Comparison of ENCODE assay signal across 30 cellular contexts in the genomic region with DNA sequence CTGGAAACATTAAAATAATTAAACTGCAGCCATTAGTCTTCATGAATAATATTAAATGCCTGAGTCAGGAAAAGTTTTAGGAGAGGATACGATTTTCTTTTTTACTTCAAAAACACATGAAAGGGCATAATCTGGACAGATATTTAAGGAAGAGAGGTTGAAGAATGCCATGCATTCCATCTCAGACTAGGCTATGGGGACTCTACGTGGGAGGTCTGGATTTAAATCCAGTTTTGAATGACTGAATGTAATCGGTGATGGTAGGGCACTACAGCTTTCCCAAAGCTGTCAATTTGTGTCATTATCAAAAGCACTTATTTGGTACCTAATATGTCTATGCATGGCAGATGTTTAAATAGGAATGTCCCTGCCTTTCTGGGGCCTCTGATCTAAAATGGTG. TPM values are rescaled to one million over a fixed set of nuclear protein-coding genes. Genes with fewer than 3 reads are reported as not detected.
DNase-seq lines count a peak whose midpoint lies in the region; ATAC-seq and TF ChIP-seq lines count a peak whose summit lies in the region.
"Had no signal": no experiment of that assay in that cellular context is flagged by ENCODE, and none has a peak within 500 bp of the region (broad histone marks: within the 10 kb centered on the region; RNA-seq: fewer than 3 reads in every experiment).

No MANE protein-coding gene starts in this region.

- DNase-seq in left ventricle myocardium inferior, result no peak
- no peak for DNase-seq in Right ventricle myocardium superior
- peak; percentile 13 for DNase-seq in left kidney (ENCODE audit: low read depth, low spot score)
- DNase-seq in osteocyte (ENCODE audit: extremely low spot score, unreplicated experiment), result no peak
- DNase-seq in omental fat pad (ENCODE audit: low spot score), result no peak
- DNase-seq in activated T-helper 2 cell treated with anti-CD3 and anti-CD28 coated beads, Interferon-gamma antibody, Interleukin-2, Interleukin-4, amounts not matched to agents 10 μg/mL and 5 μg/mL and 100 μg/mL, durations not matched to agents 14 hours and 24 hours and 36 hours (ENCODE audit: low spot score), result no peak
- DNase-seq in cortex of kidney (lab: John Stamatoyannopoulos, UW), result no peak
- no peak for DNase-seq in SIG-M5 treated with dmso at 0.1 percent for 504 hours (lab: John Stamatoyannopoulos, UW; ENCODE audit: unreplicated experiment)
- DNase-seq: activated CD4-positive, alpha-beta T cell treated with anti-CD3 and anti-CD28 coated beads for 48 hours; activated effector memory CD4-positive, alpha-beta T cell treated with anti-CD3 and anti-CD28 coated beads, Interleukin-2, amount 50 U/mL, for 16 hours; activated naive CD8-positive, alpha-beta T cell treated with anti-CD3 and anti-CD28 coated beads, Interleukin-2, amount 50 U/mL, for 24 hours; CD4-positive, alpha-beta memory T cell; DMS 273 treated with DMSO at 0.1 percent for 48 hours; gastrocnemius medialis; HFFc6; KBM-7; kidney glomerular epithelial cell; NCI-H1092; NCI-H1694; NCI-H446 treated with DMSO at 0.1 percent for 48 hours; NCI-H774; Peyer's patch; SIG-M5; stimulated activated CD4-positive, alpha-beta T cell treated with anti-CD3 and anti-CD28 coated beads, Interleukin-15, amount 100 ng/mL, for 24 hours; T1000 had no signal

- H3K27ac ChIP-seq in left ventricle myocardium inferior (replicated peaks), result peak overlapping the region; percentile 71
- H3K27ac ChIP-seq: gastrocnemius medialis, hepatocyte, neutrophil, Peyer's patch had no signal

- H3K4me1 Mint-ChIP-seq in osteocyte (ENCODE audit: unreplicated experiment), result peaks cover 15% of the 10 kb centered on the region
- peaks cover 4% of the 10 kb centered on the region for H3K4me1 Mint-ChIP-seq in activated T-helper 2 cell treated with anti-CD3 and anti-CD28 coated beads, Interferon-gamma antibody, Interleukin-2, Interleukin-4, amounts not matched to agents 10 μg/mL and 5 μg/mL and 100 μg/mL, durations not matched to agents 14 hours and 24 hours and 36 hours (ENCODE audit: low read depth)
- H3K4me1 Mint-ChIP-seq: stimulated activated effector memory CD8-positive, alpha-beta T cell treated with anti-CD3 and anti-CD28 coated beads, Interleukin-12 subunit alpha, Interleukin-12 subunit beta, amount 100 ng/mL, for 72 hours had no signal

- peak overlapping the region; percentile 43 for H3K27ac Mint-ChIP-seq in osteocyte (ENCODE audit: unreplicated experiment)
- H3K27ac Mint-ChIP-seq in activated T-helper 2 cell treated with anti-CD3 and anti-CD28 coated beads, Interferon-gamma antibody, Interleukin-2, Interleukin-4, amounts not matched to agents 10 μg/mL and 5 μg/mL and 100 μg/mL, durations not matched to agents 14 hours and 24 hours and 36 hours, result no peak overlapping the region
- H3K27ac Mint-ChIP-seq: activated naive CD8-positive, alpha-beta T cell treated with anti-CD3 and anti-CD28 coated beads, Interleukin-2, amount 50 U/mL, for 24 hours; CD4-positive, alpha-beta memory T cell; HFFc6; stimulated activated effector memory CD8-positive, alpha-beta T cell treated with anti-CD3 and anti-CD28 coated beads, Interleukin-12 subunit alpha, Interleukin-12 subunit beta, amount 100 ng/mL, for 72 hours had no signal

- H3K4me3 Mint-ChIP-seq in osteocyte (ENCODE audit: unreplicated experiment), result no peak overlapping the region
- no peak overlapping the region for H3K4me3 Mint-ChIP-seq in activated T-helper 2 cell treated with anti-CD3 and anti-CD28 coated beads, Interferon-gamma antibody, Interleukin-2, Interleukin-4, amounts not matched to agents 10 μg/mL and 5 μg/mL and 100 μg/mL, durations not matched to agents 14 hours and 24 hours and 36 hours (ENCODE audit: low read depth)
- H3K4me3 Mint-ChIP-seq: activated naive CD8-positive, alpha-beta T cell treated with anti-CD3 and anti-CD28 coated beads, Interleukin-2, amount 50 U/mL, for 24 hours; CD4-positive, alpha-beta memory T cell; HFFc6; stimulated activated effector memory CD8-positive, alpha-beta T cell treated with anti-CD3 and anti-CD28 coated beads, Interleukin-12 subunit alpha, Interleukin-12 subunit beta, amount 100 ng/mL, for 72 hours had no signal

- no peak overlapping the region for H3K4me3 ChIP-seq in left ventricle myocardium inferior
- H3K4me3 ChIP-seq: gastrocnemius medialis, GM12878, hepatocyte, Peyer's patch, upper lobe of left lung had no signal

- H3K9me3 ChIP-seq in left ventricle myocardium inferior (replicated peaks), result no peaks in the 10 kb centered on the region
- H3K9me3 ChIP-seq: gastrocnemius medialis, neutrophil, Peyer's patch, upper lobe of left lung had no signal

- H3K4me1 ChIP-seq in left ventricle myocardium inferior, result peaks cover 26% of the 10 kb centered on the region
- H3K4me1 ChIP-seq: gastrocnemius medialis, Peyer's patch had no signal

- peaks cover 4% of the 10 kb centered on the region for H3K9me3 Mint-ChIP-seq in osteocyte (ENCODE audit: unreplicated experiment)
- no peaks in the 10 kb centered on the region for H3K9me3 Mint-ChIP-seq in activated T-helper 2 cell treated with anti-CD3 and anti-CD28 coated beads, Interferon-gamma antibody, Interleukin-2, Interleukin-4, amounts not matched to agents 10 μg/mL and 5 μg/mL and 100 μg/mL, durations not matched to agents 14 hours and 24 hours and 36 hours
- H3K9me3 Mint-ChIP-seq: activated naive CD8-positive, alpha-beta T cell treated with anti-CD3 and anti-CD28 coated beads, Interleukin-2, amount 50 U/mL, for 24 hours; CD4-positive, alpha-beta memory T cell; HFFc6; stimulated activated effector memory CD8-positive, alpha-beta T cell treated with anti-CD3 and anti-CD28 coated beads, Interleukin-12 subunit alpha, Interleukin-12 subunit beta, amount 100 ng/mL, for 72 hours had no signal

- no peak for TF ChIP-seq CTCF in left ventricle myocardium inferior (IDR thresholded peaks at IDR 0.05; ENCODE audit: borderline replicate concordance)
- no peak for TF ChIP-seq CTCF in osteocyte (IDR thresholded peaks at IDR 0.05)
- no peak for TF ChIP-seq CTCF in omental fat pad (IDR thresholded peaks at IDR 0.05)

- H3K36me3 Mint-ChIP-seq in osteocyte (ENCODE audit: unreplicated experiment), result no peaks in the 10 kb centered on the region
- no peaks in the 10 kb centered on the region for H3K36me3 Mint-ChIP-seq in activated T-helper 2 cell treated with anti-CD3 and anti-CD28 coated beads, Interferon-gamma antibody, Interleukin-2, Interleukin-4, amounts not matched to agents 10 μg/mL and 5 μg/mL and 100 μg/mL, durations not matched to agents 14 hours and 24 hours and 36 hours (ENCODE audit: low read depth)
- H3K36me3 Mint-ChIP-seq: CD4-positive, alpha-beta memory T cell; stimulated activated effector memory CD8-positive, alpha-beta T cell treated with anti-CD3 and anti-CD28 coated beads, Interleukin-12 subunit alpha, Interleukin-12 subunit beta, amount 100 ng/mL, for 72 hours had no signal

- no peaks in the 10 kb centered on the region for H3K27me3 Mint-ChIP-seq in osteocyte (ENCODE audit: unreplicated experiment)
- H3K27me3 Mint-ChIP-seq in activated T-helper 2 cell treated with anti-CD3 and anti-CD28 coated beads, Interferon-gamma antibody, Interleukin-2, Interleukin-4, amounts not matched to agents 10 μg/mL and 5 μg/mL and 100 μg/mL, durations not matched to agents 14 hours and 24 hours and 36 hours (ENCODE audit: low read depth), result no peaks in the 10 kb centered on the region
- H3K27me3 Mint-ChIP-seq: activated naive CD8-positive, alpha-beta T cell treated with anti-CD3 and anti-CD28 coated beads, Interleukin-2, amount 50 U/mL, for 24 hours had no signal

- ATAC-seq in Right ventricle myocardium superior (ENCODE audit: poor library complexity) (no peak), omental fat pad (ENCODE audit: low FRiP score) (no peak)
- ATAC-seq: activated naive CD8-positive, alpha-beta T cell treated with anti-CD3 and anti-CD28 coated beads, Interleukin-2, amount 50 U/mL, for 24 hours; gastrocnemius medialis; GM12878; stimulated activated effector memory CD8-positive, alpha-beta T cell treated with anti-CD3 and anti-CD28 coated beads, Interleukin-12 subunit alpha, Interleukin-12 subunit beta, amount 100 ng/mL, for 72 hours had no signal

- no peaks in the 10 kb centered on the region for H3K27me3 ChIP-seq in left ventricle myocardium inferior (ENCODE audit: low read depth)
- H3K27me3 ChIP-seq: gastrocnemius medialis, hepatocyte, neutrophil, Peyer's patch, upper lobe of left lung had no signal

- H3K36me3 ChIP-seq in left ventricle myocardium inferior, result no peaks in the 10 kb centered on the region
- H3K36me3 ChIP-seq: gastrocnemius medialis, neutrophil, Peyer's patch, upper lobe of left lung had no signal

- intact Hi-C loops in left ventricle myocardium inferior (cut with micrococcal nuclease), result no loop called here
- intact Hi-C loops in Right ventricle myocardium superior (cut with DNase I), result no loop called here
- intact Hi-C loops in activated T-helper 2 cell treated with anti-CD3 and anti-CD28 coated beads, Interferon-gamma antibody, Interleukin-2, Interleukin-4, amounts not matched to agents 10 μg/mL and 5 μg/mL and 100 μg/mL, durations not matched to agents 14 hours and 24 hours and 36 hours (cut with micrococcal nuclease), result no loop called here

RNA-seq across cellular contexts. Expression of a gene that starts 59.3 kb away (rescaled TPM):
- 726 TPM for total RNA-seq in left ventricle myocardium inferior
- 703 TPM for total RNA-seq in Right ventricle myocardium superior
- total RNA-seq in osteocyte, result 1,029 and 1,032 TPM in 2 replicates
- total RNA-seq in omental fat pad, result 1,000 to 10,000 TPM in 1 of 4 donors, 100 to 1,000 TPM in 3; 660 to 1,252 (median 881) TPM
- 1,375 and 1,412 TPM in 2 replicates for total RNA-seq in activated T-helper 2 cell treated with anti-CD3 and anti-CD28 coated beads, Interferon-gamma antibody, Interleukin-2, Interleukin-4, amounts not matched to agents 10 μg/mL and 5 μg/mL and 100 μg/mL, durations not matched to agents 14 hours and 24 hours and 36 hours
